8 cellular contexts compared by ENCODE assay signal in the genomic region with DNA sequence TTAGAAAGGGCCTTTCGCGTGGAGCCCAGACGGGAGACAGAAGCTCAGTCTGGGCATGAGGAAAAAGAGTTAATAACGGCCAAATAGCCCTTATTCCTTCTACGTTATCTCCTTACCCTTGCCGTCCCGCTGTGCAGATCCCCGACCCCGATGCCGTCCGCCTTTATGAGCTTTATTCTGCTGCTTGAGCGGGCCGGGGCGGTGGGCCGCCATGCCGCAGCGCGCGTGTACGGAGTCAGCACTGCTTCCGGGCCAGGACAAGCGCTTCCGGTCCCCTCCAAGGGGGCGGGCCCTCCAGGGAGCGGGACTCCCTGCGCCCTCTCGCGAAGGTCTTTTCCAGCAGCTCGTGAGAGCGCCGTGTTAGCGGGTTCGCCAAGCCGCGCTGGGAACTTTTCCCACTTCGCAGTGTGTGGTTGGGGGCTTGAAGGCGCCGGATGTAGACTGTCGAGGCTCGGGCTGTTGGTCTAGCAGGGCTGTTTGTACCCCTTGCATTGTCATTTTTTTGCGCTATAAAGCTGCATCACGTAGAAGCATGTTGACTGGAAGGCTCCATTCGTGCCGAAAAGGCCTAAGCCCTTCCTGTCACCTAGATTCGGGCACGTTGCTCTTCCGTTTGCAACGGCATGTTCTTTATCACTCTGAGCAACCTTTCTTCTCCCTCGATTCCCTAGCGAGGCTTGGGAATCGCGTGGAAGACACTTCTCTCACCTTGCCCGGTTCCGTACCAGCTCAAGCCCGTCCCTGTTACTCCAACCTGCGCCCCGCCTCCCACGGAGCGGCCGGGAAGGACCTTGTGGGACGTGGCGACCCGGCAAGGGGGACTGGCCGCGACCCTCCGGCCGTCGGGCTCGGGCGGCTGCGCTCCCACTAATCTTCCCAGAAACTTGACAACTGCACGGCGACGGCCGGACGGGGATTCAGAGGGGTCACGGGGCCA. TPM values are rescaled to one million over a fixed set of nuclear protein-coding genes. Genes with fewer than 3 reads are reported as not detected.
DNase-seq lines count a peak whose midpoint lies in the region; ATAC-seq and TF ChIP-seq lines count a peak whose summit lies in the region.

A gene (minus strand): TSS at position 243 of the 937 bp plus-strand sequence. CDS start 30 bp downstream, at position 213.

- peak; percentile 62 for ATAC-seq in GM18870 (IDR thresholded peaks at IDR 0.05; ENCODE audit: unreplicated experiment)
- ATAC-seq in HG03139 (IDR thresholded peaks at IDR 0.05; ENCODE audit: unreplicated experiment): peak; percentile 66

- peaks cover 1% of the 10 kb centered on the region for H3K36me3 ChIP-seq in kidney epithelial cell (ENCODE audit: control insufficient read depth, insufficient read depth, low read length)

- H3K4me3 ChIP-seq in kidney epithelial cell (ENCODE audit: low read depth, low read length): peak within 1 kb of the TSS; percentile 84

- no peaks in the 10 kb centered on the region for H3K27me3 ChIP-seq in kidney epithelial cell (ENCODE audit: control insufficient read depth, insufficient read depth, low read length)

- DNase-seq in AG08396 (ENCODE audit: low spot score): peak; percentile 99
- DNase-seq in NCI-H446 (lab: John Stamatoyannopoulos, UW): peak; percentile 83 to 91
- DNase-seq in activated CD4-positive, alpha-beta T cell treated with anti-CD3 and anti-CD28 coated beads for 1 hour: peak; percentile 82
- peak; percentile 97 for DNase-seq in cerebellum (ENCODE audit: low spot score)
- peak; percentile 56 for DNase-seq in kidney epithelial cell (ENCODE audit: low read depth)
- DNase-seq in stimulated activated CD4-positive, alpha-beta T cell treated with anti-CD3 and anti-CD28 coated beads, Interleukin-15, amount 100 ng/mL, for 48 hours (ENCODE audit: low read depth in 2 of 2): peak; percentile 81 to 89

- TF ChIP-seq CTCF in kidney epithelial cell (IDR thresholded peaks at IDR 0.05; ENCODE audit: insufficient read depth, low read length, poor library complexity, severe bottlenecking): peak; percentile 26

RNA-seq across cellular contexts. Expression of the gene that starts here (rescaled TPM):
- total RNA-seq in cerebellum (26.0 TPM), kidney epithelial cell (44.8 and 49.1 TPM in 2 replicates)

Comparison
In these comparisons a context has a peak if more than half of its experiments do, and no peak if none do; other contexts are left out.
1. Peak in every context shown above with its lines: DNase-seq, ATAC-seq and H3K4me3 ChIP-seq.